In genomic region chr22:27204817-27205216, GRCh38 we compare ENCODE assay signal across 22 cellular contexts.
DNase-seq lines count a peak whose midpoint lies in the region; ATAC-seq, FAIRE-seq and TF ChIP-seq lines count a peak whose summit lies in the region.
"Had no signal": no experiment of that assay in that cellular context is flagged by ENCODE, and none has a peak within 500 bp of the region (broad histone marks: within the 10 kb centered on the region; RNA-seq: fewer than 3 reads in every experiment).

No MANE protein-coding gene starts in this region.

- H3K4me2 ChIP-seq in mammary epithelial cell (ENCODE audit: insufficient read depth, low read depth, low read length) (no peak overlapping the region), H1 (ENCODE audit: insufficient read depth in 1 of 2, low read depth in 2 of 2, low read length in 2 of 2) (no peak overlapping the region)
- H3K4me2 ChIP-seq: BLaER1 had no signal

- H3K27me3 ChIP-seq in mammary epithelial cell (ENCODE audit: insufficient read depth, low read length): no peaks in the 10 kb centered on the region
- peaks cover 0 to 2% (median 0%) of the 10 kb centered on the region in 4 experiments; a peak in 1 of 7 replicates for H3K27me3 ChIP-seq in H1 (replicated peaks in 1 of 4; ENCODE audit: control insufficient read depth in 3 of 4, extremely low read depth in 1 of 4, insufficient read depth in 3 of 4, low read length in 3 of 4)
- peaks cover 0 to 6% of the 10 kb centered on the region in 2 donors for H3K27me3 ChIP-seq in left lung
- H3K27me3 ChIP-seq: BLaER1 had no signal

- H3K4ac ChIP-seq in H1 (replicated peaks; ENCODE audit: insufficient read length, low read depth, low read length): no peak overlapping the region

- no peak overlapping the region for H2BK20ac ChIP-seq in H1 (ENCODE audit: low read length)

- no peak overlapping the region for H2AK5ac ChIP-seq in H1 (ENCODE audit: low read depth, low read length)

- H3K27ac ChIP-seq in mammary epithelial cell (ENCODE audit: insufficient read depth, low read depth, low read length): no peak overlapping the region
- no peak overlapping the region for H3K27ac ChIP-seq in H1 (ENCODE audit: low read depth, low read length)
- H3K27ac ChIP-seq in left lung: no peak overlapping the region
- H3K27ac ChIP-seq: 22Rv1, BLaER1, C4-2B, GM23248 had no signal

- H3K27ac Mint-ChIP-seq in MCF 10A (ENCODE audit: low read depth, unreplicated experiment) (peak overlapping the region; percentile 12), nephron (peak overlapping the region in 2 of 3 experiments; percentile 85 to 98)
- H3K27ac Mint-ChIP-seq: B cell; CD8-positive, alpha-beta T cell had no signal

- no peaks in the 10 kb centered on the region for H3K79me2 ChIP-seq in mammary epithelial cell (ENCODE audit: insufficient read depth, low read length)
- H3K79me2 ChIP-seq in H1 (ENCODE audit: control insufficient read depth in 1 of 2, insufficient read depth in 2 of 2, low read length in 2 of 2): no peaks in the 10 kb centered on the region

- dilution Hi-C loops in mammary epithelial cell (cut with HindIII; ENCODE audit: low sequenced_read_pairs): no loop called here

- no peak overlapping the region for H2AFZ ChIP-seq in mammary epithelial cell (ENCODE audit: low read depth, low read length)
- H2AFZ ChIP-seq in H1 (ENCODE audit: low read length): no peak overlapping the region
- H2AFZ ChIP-seq: GM23248 had no signal

- H3K4me3 Mint-ChIP-seq in MCF 10A (ENCODE audit: unreplicated experiment): no peak overlapping the region
- H3K4me3 Mint-ChIP-seq in nephron: no peak overlapping the region
- H3K4me3 Mint-ChIP-seq: B cell; CD4-positive, CD25-positive, alpha-beta regulatory T cell; CD8-positive, alpha-beta T cell had no signal

- H2BK5ac ChIP-seq in H1 (ENCODE audit: low read depth, low read length): no peak overlapping the region

- ATAC-seq in left lung: no peak
- ATAC-seq: CD8-positive, alpha-beta T cell; GM12878 had no signal

- H3K9ac ChIP-seq in mammary epithelial cell (ENCODE audit: insufficient read depth, low read length) (no peak overlapping the region), H1 (replicated peaks in 1 of 4; ENCODE audit: extremely low read depth in 1 of 4, low read depth in 3 of 4, low read length in 3 of 4) (no peak overlapping the region)
- H3K9ac ChIP-seq: BLaER1, GM23248 had no signal

- H3K56ac ChIP-seq in H1 (replicated peaks; ENCODE audit: insufficient read length, low read depth, low read length): no peak overlapping the region

- POLR2A ChIA-PET in MCF 10A (lab: Yijun Ruan, JAX) (no interaction called here), H1 (lab: Charles Lee; ENCODE audit: partially characterized antibody) (no interaction called here)

- no peak overlapping the region for H3K18ac ChIP-seq in H1 (ENCODE audit: extremely low read depth, low read length)

- in situ Hi-C loops in mammary epithelial cell (cut with MboI; ENCODE audit: low sequenced_read_pairs in 2 of 2): no loop called here

- CTCF ChIA-PET in MCF 10A (lab: Yijun Ruan, JAX) (no interaction called here), mammary epithelial cell (lab: Charles Lee; ENCODE audit: low non-redundant PET) (no interaction called here), H1 (lab: Charles Lee; ENCODE audit: partially characterized antibody) (no interaction called here)

- TF ChIP-seq POLR2A in H1 (IDR thresholded peaks at IDR 0.05; ENCODE audit: control extremely low read depth in 1 of 2, low read depth in 2 of 2, low read length in 2 of 2): no peak

- H3K23ac ChIP-seq in H1 (ENCODE audit: insufficient read length): no peak overlapping the region

- H3K4me3 ChIP-seq in mammary epithelial cell (replicated peaks in 1 of 3; ENCODE audit: insufficient read depth in 1 of 3, low read depth in 2 of 3, low read length in 3 of 3) (no peak overlapping the region), H1 (ENCODE audit: extremely low read depth in 1 of 4, insufficient read depth in 2 of 4, low read depth in 3 of 4, low read length in 4 of 4) (no peak overlapping the region), left lung (no peak overlapping the region)
- H3K4me3 ChIP-seq: BLaER1, GM12878, GM23248, HAP-1 had no signal

- peaks cover 1% of the 10 kb centered on the region; the same call in 1 of the 2 replicates for H3K23me2 ChIP-seq in H1 (ENCODE audit: low read depth, low read length)

- TF ChIP-seq CTCF in MCF 10A (IDR thresholded peaks at IDR 0.05; ENCODE audit: unreplicated experiment) (no peak), mammary epithelial cell (conservative IDR thresholded peaks at IDR 0.05 in 1 of 2, IDR thresholded peaks at IDR 0.05 in 1 of 2; ENCODE audit: extremely low read depth in 1 of 2, insufficient read depth in 1 of 2, low read depth in 1 of 2, low read length in 2 of 2) (no peak), H1 (IDR thresholded peaks at IDR 0.05; ENCODE audit: control extremely low read depth in 1 of 3, insufficient read depth in 1 of 3, low read depth in 1 of 3, low read length in 3 of 3) (no peak), nephron (IDR thresholded peaks at IDR 0.05; ENCODE audit: unreplicated experiment in 3 of 3) (no peak), left lung (IDR thresholded peaks at IDR 0.05) (no peak)

- intact Hi-C loops in MCF 10A (cut with micrococcal nuclease) (no loop called here), mammary epithelial cell (cut with micrococcal nuclease) (loop anchor here (10.0 kb wide), 1 partner anchor 600 kb away; the partner anchor contains the start of gene MN1), left lung (cut with DNase I) (no loop called here)

- H3K79me1 ChIP-seq in H1 (ENCODE audit: low read depth, low read length): no peaks in the 10 kb centered on the region

- no peak overlapping the region for H4K8ac ChIP-seq in H1 (ENCODE audit: extremely low read depth, insufficient read depth, low read length)

- no peak for TF ChIP-seq EP300 in H1 (IDR thresholded peaks at IDR 0.05; ENCODE audit: borderline replicate concordance in 1 of 2, low read depth in 2 of 2, low read length in 2 of 2)

- BruUV-seq in MCF 10A (replicated peaks; lab: Mats Ljungman, UMichigan) (no TSS peak), mammary epithelial cell (replicated peaks; lab: Mats Ljungman, UMichigan) (no TSS peak)

- H3K9me3 ChIP-seq in mammary epithelial cell (replicated peaks; ENCODE audit: insufficient read depth, low read length): no peaks in the 10 kb centered on the region
- H3K9me3 ChIP-seq in H1 (ENCODE audit: insufficient read depth in 2 of 2, low read depth in 1 of 2, low read length in 1 of 2): no peaks in the 10 kb centered on the region
- no peaks in the 10 kb centered on the region for H3K9me3 ChIP-seq in left lung
- H3K9me3 ChIP-seq: BLaER1, Caco-2, HAP-1 had no signal

- FAIRE-seq in H1 (lab: Jason Lieb, UNC): no peak
- FAIRE-seq: A204.1, G401.6, GM12878, GM19239 had no signal

- H3K9me3 Mint-ChIP-seq in MCF 10A (ENCODE audit: unreplicated experiment) (no peaks in the 10 kb centered on the region), nephron (no peaks in the 10 kb centered on the region)
- H3K9me3 Mint-ChIP-seq: CD8-positive, alpha-beta T cell had no signal

- no peaks in the 10 kb centered on the region for H3K27me3 Mint-ChIP-seq in MCF 10A (ENCODE audit: insufficient read depth, unreplicated experiment)
- peaks cover 15% of the 10 kb centered on the region for H3K27me3 Mint-ChIP-seq in nephron (ENCODE audit: low read depth)
- H3K27me3 Mint-ChIP-seq: CD4-positive, CD25-positive, alpha-beta regulatory T cell had no signal

- no peak overlapping the region for H4K5ac ChIP-seq in H1 (ENCODE audit: insufficient read length, low read depth, low read length)

- H3K36me3 ChIP-seq in mammary epithelial cell (ENCODE audit: insufficient read depth, low read length): no peaks in the 10 kb centered on the region
- no peaks in the 10 kb centered on the region for H3K36me3 ChIP-seq in H1 (ENCODE audit: control insufficient read depth in 2 of 4, insufficient read depth in 4 of 4, low read length in 3 of 4)
- no peaks in the 10 kb centered on the region for H3K36me3 ChIP-seq in left lung
- H3K36me3 ChIP-seq: BLaER1, HAP-1 had no signal

- no peak overlapping the region for H2BK15ac ChIP-seq in H1 (ENCODE audit: low read length)

- no peak for TF ChIP-seq RAD21 in H1 (IDR thresholded peaks at IDR 0.05 in 1 of 2, conservative IDR thresholded peaks at IDR 0.05 in 1 of 2; ENCODE audit: low read depth in 2 of 2, low read length in 2 of 2)

- peaks cover 11% of the 10 kb centered on the region for H3K4me1 ChIP-seq in mammary epithelial cell (ENCODE audit: insufficient read depth, low read length)
- peaks cover 0 to 9% (median 7%) of the 10 kb centered on the region in 4 experiments; a peak in 6 of 7 replicates for H3K4me1 ChIP-seq in H1 (replicated peaks in 1 of 4; ENCODE audit: control insufficient read depth in 3 of 4, insufficient read depth in 4 of 4, low read length in 3 of 4)
- no peaks in the 10 kb centered on the region for H3K4me1 ChIP-seq in left lung
- H3K4me1 ChIP-seq: BLaER1 had no signal

- WGBS in mammary epithelial cell (ENCODE audit: low coverage, missing lambda C conversion rate): 98% methylated on average over 4 of the region's 4 CpGs
- 76% methylated on average over 4 of the region's 4 CpGs; no CpG with 5 or more reads in 1 of the 2 experiments for WGBS in H1 (ENCODE audit: extremely low coverage in 1 of 2, insufficient coverage in 1 of 2, insufficient read length in 1 of 2, insufficient replicate concordance in 2 of 2, low coverage in 1 of 2, low lambda C conversion rate in 2 of 2, missing lambda C conversion rate in 1 of 2), 2 experiments

- no peak overlapping the region for H3K14ac ChIP-seq in H1 (ENCODE audit: insufficient read length)

- no peak overlapping the region for H4K91ac ChIP-seq in H1 (replicated peaks; ENCODE audit: insufficient read length, low read length)

- no peak for DNase-seq in MCF 10A (ENCODE audit: unreplicated experiment)
- no peak for DNase-seq in mammary epithelial cell
- no peak for DNase-seq in H1 (ENCODE audit: low read depth in 1 of 2, low spot score in 2 of 2)
- DNase-seq in middle frontal gyrus (ENCODE audit: extremely low spot score, low spot score): no peak
- no peak for DNase-seq in left lung
- no peak for DNase-seq in NCI-H1092 (lab: John Stamatoyannopoulos, UW)
- DNase-seq: Caco-2; CD4-positive, CD25-positive, alpha-beta regulatory T cell; CD8-positive, alpha-beta T cell; DMS153; DND-41; GM23248 had no signal

- H2BK12ac ChIP-seq in H1 (ENCODE audit: low read depth, low read length): no peak overlapping the region

- H3K4me1 Mint-ChIP-seq in MCF 10A (ENCODE audit: insufficient read depth, unreplicated experiment): peaks cover 47% of the 10 kb centered on the region
- H3K4me1 Mint-ChIP-seq in nephron: peaks cover 69% of the 10 kb centered on the region
- H3K4me1 Mint-ChIP-seq: B cell; CD4-positive, CD25-positive, alpha-beta regulatory T cell had no signal

- H2BK120ac ChIP-seq in H1 (replicated peaks; ENCODE audit: low read depth, low read length): no peak overlapping the region

- H4K20me1 ChIP-seq in mammary epithelial cell (ENCODE audit: insufficient read depth, low read length) (no peaks in the 10 kb centered on the region), H1 (replicated peaks in 1 of 2; ENCODE audit: control insufficient read depth in 1 of 2, insufficient read depth in 2 of 2, low read length in 2 of 2) (no peaks in the 10 kb centered on the region)
- H4K20me1 ChIP-seq: BLaER1 had no signal

- H3K36me3 Mint-ChIP-seq in MCF 10A (ENCODE audit: insufficient read depth, unreplicated experiment) (no peaks in the 10 kb centered on the region), nephron (ENCODE audit: low read depth) (no peaks in the 10 kb centered on the region)
- H3K36me3 Mint-ChIP-seq: CD4-positive, CD25-positive, alpha-beta regulatory T cell; CD8-positive, alpha-beta T cell had no signal
